13 cellular contexts compared by ENCODE assay signal in the genomic region with DNA sequence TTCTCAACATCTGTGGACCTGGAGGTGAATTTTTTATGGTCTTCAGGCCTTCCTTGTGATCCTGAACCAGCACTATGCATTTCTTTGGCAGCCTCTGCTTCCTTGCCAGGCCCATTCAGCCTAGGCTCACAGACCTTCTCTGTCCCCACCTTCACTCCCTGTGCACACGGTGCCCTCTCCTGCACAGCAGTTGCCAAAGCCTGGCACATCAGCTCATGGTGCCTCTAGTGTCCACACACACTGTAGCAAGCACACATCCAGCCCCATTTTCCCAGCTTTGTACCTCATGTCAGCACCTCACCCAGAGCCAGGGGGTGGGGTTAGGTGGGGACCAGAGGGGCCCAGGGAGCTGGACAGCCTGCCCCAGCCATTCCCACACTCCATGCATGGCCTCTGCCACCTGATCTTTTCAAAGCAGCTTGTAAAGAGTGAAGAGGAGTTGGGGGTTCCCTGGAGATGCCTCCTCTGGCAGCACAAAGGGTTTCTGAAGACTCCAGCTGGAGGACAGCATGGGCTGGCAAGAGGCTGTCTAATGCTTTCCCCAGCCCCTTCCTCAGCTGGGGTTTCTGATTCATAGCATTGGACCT. TPM values are rescaled to one million over a fixed set of nuclear protein-coding genes. Genes with fewer than 3 reads are reported as not detected.
DNase-seq lines count a peak whose midpoint lies in the region; ATAC-seq and TF ChIP-seq lines count a peak whose summit lies in the region.
"Had no signal": no experiment of that assay in that cellular context is flagged by ENCODE, and none has a peak within 500 bp of the region (broad histone marks: within the 10 kb centered on the region; RNA-seq: fewer than 3 reads in every experiment).

No MANE protein-coding gene starts in this region.

- no peak for TF ChIP-seq POLR2A in testis (IDR thresholded peaks at IDR 0.05)

- no peak overlapping the region for H3K27ac Mint-ChIP-seq in activated CD4-positive, alpha-beta T cell treated with anti-CD3 and anti-CD28 coated beads for 36 hours
- H3K27ac Mint-ChIP-seq: activated CD4-positive, alpha-beta T cell treated with anti-CD3 and anti-CD28 coated beads, Interleukin-2, amount 10 ng/mL, durations not matched to agents 7 days and 5 days had no signal

- intact Hi-C loops in testis (cut with DNase I; ENCODE audit: low total_unique reads), result loop anchor here (10.0 kb wide), 1 partner anchor 468 kb away; the partner anchor contains the start of gene CXCL12
- intact Hi-C loops in activated CD4-positive, alpha-beta T cell treated with anti-CD3 and anti-CD28 coated beads for 36 hours (cut with DNase I, micrococcal nuclease), result no loop called here

- 29 to 56% methylated on average over 1 of the region's 1 CpG for WGBS in testis, 2 donors

- H3K27ac ChIP-seq in testis, result no peak overlapping the region

- no peak for ATAC-seq in activated CD4-positive, alpha-beta T cell treated with anti-CD3 and anti-CD28 coated beads for 36 hours
- ATAC-seq in HG03108 (IDR thresholded peaks at IDR 0.05; ENCODE audit: unreplicated experiment) (no peak), GM21737 (IDR thresholded peaks at IDR 0.05; ENCODE audit: unreplicated experiment) (no peak)

- TF ChIP-seq CTCF in fibroblast of villous mesenchyme (IDR thresholded peaks at IDR 0.05; ENCODE audit: insufficient read depth, low read depth, low read length), result peak; percentile 30
- TF ChIP-seq CTCF in testis (IDR thresholded peaks at IDR 0.05), result peak in 1 of 3 experiments; percentile 21

- H3K4me1 ChIP-seq in testis, result no peaks in the 10 kb centered on the region

- DNase-seq in SKM-1 treated with dmso at 0.1 percent for 144 hours (lab: John Stamatoyannopoulos, UW; ENCODE audit: unreplicated experiment) (peak; percentile 12), SKM-1 (lab: John Stamatoyannopoulos, UW; ENCODE audit: unreplicated experiment) (no peak), NCI-H774 (lab: John Stamatoyannopoulos, UW) (peak; percentile 1), fibroblast of villous mesenchyme (ENCODE audit: low read depth) (peak; percentile 12), testis (peak; percentile 66)
- DNase-seq in activated CD4-positive, alpha-beta T cell treated with anti-CD3 and anti-CD28 coated beads for 36 hours, result no peak
- DNase-seq: activated CD4-positive, alpha-beta T cell treated with anti-CD3 and anti-CD28 coated beads, Interleukin-2, amount 10 ng/mL, durations not matched to agents 7 days and 5 days; left cardiac atrium had no signal

- POLR2A ChIA-PET in activated CD4-positive, alpha-beta T cell treated with anti-CD3 and anti-CD28 coated beads for 36 hours (lab: Charles Lee), result no interaction called here

- H3K27me3 ChIP-seq in testis, result no peaks in the 10 kb centered on the region

- no peaks in the 10 kb centered on the region for H3K36me3 ChIP-seq in testis (ENCODE audit: low read depth, missing control alignments)

- H3K4me3 Mint-ChIP-seq in activated CD4-positive, alpha-beta T cell treated with anti-CD3 and anti-CD28 coated beads for 36 hours, result no peak overlapping the region
- H3K4me3 Mint-ChIP-seq: activated CD4-positive, alpha-beta T cell treated with anti-CD3 and anti-CD28 coated beads, Interleukin-2, amount 10 ng/mL, durations not matched to agents 7 days and 5 days; central memory CD8-positive, alpha-beta T cell had no signal

- CTCF ChIA-PET in activated CD4-positive, alpha-beta T cell treated with anti-CD3 and anti-CD28 coated beads for 36 hours (lab: Charles Lee), result interaction anchor here (0.7 to 1.6 kb wide), 2 partner anchors 9 to 1202 kb away, joined by 4 to 7 read pairs; no protein-coding TSS in a partner anchor

- H3K4me3 ChIP-seq in fibroblast of villous mesenchyme (ENCODE audit: low read depth, low read length) (no peak overlapping the region), testis (no peak overlapping the region)

- no peaks in the 10 kb centered on the region for H3K36me3 Mint-ChIP-seq in activated CD4-positive, alpha-beta T cell treated with anti-CD3 and anti-CD28 coated beads for 36 hours (ENCODE audit: low read depth)

- no peaks in the 10 kb centered on the region for H3K27me3 Mint-ChIP-seq in activated CD4-positive, alpha-beta T cell treated with anti-CD3 and anti-CD28 coated beads for 36 hours
- H3K27me3 Mint-ChIP-seq: activated CD4-positive, alpha-beta T cell treated with anti-CD3 and anti-CD28 coated beads, Interleukin-2, amount 10 ng/mL, durations not matched to agents 7 days and 5 days; central memory CD8-positive, alpha-beta T cell had no signal

- H3K9me3 Mint-ChIP-seq in activated CD4-positive, alpha-beta T cell treated with anti-CD3 and anti-CD28 coated beads for 36 hours (ENCODE audit: low read depth), result no peaks in the 10 kb centered on the region
- H3K9me3 Mint-ChIP-seq: activated CD4-positive, alpha-beta T cell treated with anti-CD3 and anti-CD28 coated beads, Interleukin-2, amount 10 ng/mL, durations not matched to agents 7 days and 5 days; central memory CD8-positive, alpha-beta T cell had no signal

- no peaks in the 10 kb centered on the region for H3K9me3 ChIP-seq in testis

- H3K4me1 Mint-ChIP-seq in activated CD4-positive, alpha-beta T cell treated with anti-CD3 and anti-CD28 coated beads for 36 hours, result no peaks in the 10 kb centered on the region
- H3K4me1 Mint-ChIP-seq: activated CD4-positive, alpha-beta T cell treated with anti-CD3 and anti-CD28 coated beads, Interleukin-2, amount 10 ng/mL, durations not matched to agents 7 days and 5 days; central memory CD8-positive, alpha-beta T cell had no signal

RNA-seq across cellular contexts. Expression of gene TMEM72, which starts 57.9 kb away (rescaled TPM):
- total RNA-seq in fibroblast of villous mesenchyme (not detected in 2 replicates), testis (1 to 10 TPM; 1.5 to 8.7 TPM)
- polyA plus RNA-seq in testis (ENCODE audit: insufficient read depth, low read depth, low replicate concordance), result 3.0 TPM
- not detected for total RNA-seq in activated CD4-positive, alpha-beta T cell treated with anti-CD3 and anti-CD28 coated beads for 36 hours
- total RNA-seq: activated CD4-positive, alpha-beta T cell treated with anti-CD3 and anti-CD28 coated beads, Interleukin-2, amount 10 ng/mL, durations not matched to agents 7 days and 5 days; NCI-H460; urinary bladder had no signal
- polyA plus RNA-seq: urinary bladder had no signal

Comparison
In these comparisons a context has a peak if more than half of its experiments do, and no peak if none do; other contexts are left out.
1. DNase-seq: peak in SKM-1 treated with dmso at 0.1 percent for 144 hours (single experiment), NCI-H774 (single experiment), fibroblast of villous mesenchyme (single experiment) and testis (single experiment); none in SKM-1 (single experiment) and activated CD4-positive, alpha-beta T cell treated with anti-CD3 and anti-CD28 coated beads for 36 hours (single experiment).